In the genomic region with DNA sequence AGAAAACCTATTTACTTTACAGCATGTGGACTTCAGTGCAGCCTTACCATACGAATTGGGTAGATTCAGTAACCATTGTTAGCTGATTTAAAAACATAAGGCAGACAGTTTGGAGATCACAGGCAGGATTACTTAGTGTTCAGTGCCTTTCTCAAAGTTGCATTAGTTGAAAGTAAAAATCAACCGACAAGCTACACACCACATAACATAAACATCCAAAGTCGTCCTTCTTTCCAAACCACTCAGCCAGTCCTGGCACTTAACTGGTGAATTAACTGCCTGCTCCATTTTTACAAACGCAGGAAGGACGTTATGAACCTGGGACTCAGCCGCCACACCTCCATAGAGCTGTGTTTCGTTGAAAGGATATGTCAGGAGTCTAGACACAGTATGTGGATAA, we compare ENCODE assay signal across 20 cellular contexts.
DNase-seq lines count a peak whose midpoint lies in the region; ATAC-seq and TF ChIP-seq lines count a peak whose summit lies in the region.
"Had no signal": no experiment of that assay in that cellular context is flagged by ENCODE, and none has a peak within 500 bp of the region (broad histone marks: within the 10 kb centered on the region; RNA-seq: fewer than 3 reads in every experiment).

No MANE protein-coding gene starts in this region.

- TF ChIP-seq CTCF in heart right ventricle (IDR thresholded peaks at IDR 0.05) (no peak), lower lobe of right lung (IDR thresholded peaks at IDR 0.05) (no peak), gastrocnemius medialis (IDR thresholded peaks at IDR 0.05 in 4 of 5, conservative IDR thresholded peaks at IDR 0.05 in 1 of 5) (no peak)

- 42 to 58% methylated on average over 7 of the region's 7 CpGs for WGBS in heart right ventricle, 2 donors

- ATAC-seq in heart right ventricle (peak in 4 of 8 donors; percentile 1 to 6 (median 2)), left cardiac atrium (no peak), lower lobe of right lung (no peak), gastrocnemius medialis (no peak), GM21447 (IDR thresholded peaks at IDR 0.05; ENCODE audit: unreplicated experiment) (no peak), GM21390 (IDR thresholded peaks at IDR 0.05; ENCODE audit: unreplicated experiment) (no peak)
- no peak for ATAC-seq in stimulated activated naive B cell treated with anti-CD40 and anti-IgM and Interleukin-4, amounts not matched to agents 10 μg/mL and 1 μg/mL and 100 μg/mL, for 72 hours (replicated peaks)

- H3K36me3 Mint-ChIP-seq in stimulated activated naive B cell treated with anti-CD40 and anti-IgM and Interleukin-4, amounts not matched to agents 10 μg/mL and 1 μg/mL and 100 μg/mL, for 72 hours: no peaks in the 10 kb centered on the region
- H3K36me3 Mint-ChIP-seq: IgD-negative memory B cell had no signal

- H3K9me3 Mint-ChIP-seq in stimulated activated naive B cell treated with anti-CD40 and anti-IgM and Interleukin-4, amounts not matched to agents 10 μg/mL and 1 μg/mL and 100 μg/mL, for 72 hours: no peaks in the 10 kb centered on the region

- H3K4me3 ChIP-seq in heart right ventricle: no peak overlapping the region
- no peak overlapping the region for H3K4me3 ChIP-seq in lower lobe of right lung
- no peak overlapping the region for H3K4me3 ChIP-seq in gastrocnemius medialis
- H3K4me3 ChIP-seq: testis had no signal

- H3K4me1 Mint-ChIP-seq in stimulated activated naive B cell treated with anti-CD40 and anti-IgM and Interleukin-4, amounts not matched to agents 10 μg/mL and 1 μg/mL and 100 μg/mL, for 72 hours: no peaks in the 10 kb centered on the region
- H3K4me1 Mint-ChIP-seq: IgD-negative memory B cell had no signal

- in situ Hi-C loops in gastrocnemius medialis (cut with MboI; ENCODE audit: low sequenced_read_pairs in 4 of 4): loop anchor here in 1 of 4 donors (25.0 kb wide), 1 partner anchor 597 kb away; no protein-coding TSS in a partner anchor

- intact Hi-C loops in heart right ventricle (cut with DNase I): no loop called here
- intact Hi-C loops in left cardiac atrium (cut with DNase I): no loop called here
- intact Hi-C loops in lower lobe of right lung (cut with DNase I): no loop called here
- intact Hi-C loops in gastrocnemius medialis (cut with DNase I; ENCODE audit: low total_unique reads): no loop called here

- H3K27me3 ChIP-seq in heart right ventricle (no peaks in the 10 kb centered on the region), lower lobe of right lung (ENCODE audit: low read depth) (no peaks in the 10 kb centered on the region), gastrocnemius medialis (no peaks in the 10 kb centered on the region)
- H3K27me3 ChIP-seq: testis had no signal

- no peaks in the 10 kb centered on the region for H3K9me3 ChIP-seq in heart right ventricle
- H3K9me3 ChIP-seq in lower lobe of right lung: no peaks in the 10 kb centered on the region
- no peaks in the 10 kb centered on the region for H3K9me3 ChIP-seq in gastrocnemius medialis
- H3K9me3 ChIP-seq: neutrophil, testis had no signal

- H3K36me3 ChIP-seq in heart right ventricle (peaks cover 0 to 46% (median 20%) of the 10 kb centered on the region in 9 donors), lower lobe of right lung (peaks cover 27% of the 10 kb centered on the region), gastrocnemius medialis (peaks cover 0 to 17% of the 10 kb centered on the region in 2 donors)
- H3K36me3 ChIP-seq: neutrophil had no signal

- H3K27me3 Mint-ChIP-seq in stimulated activated naive B cell treated with anti-CD40 and anti-IgM and Interleukin-4, amounts not matched to agents 10 μg/mL and 1 μg/mL and 100 μg/mL, for 72 hours: peaks cover 19 to 21% of the 10 kb centered on the region in 2 donors
- H3K27me3 Mint-ChIP-seq: IgD-negative memory B cell had no signal

- no peak overlapping the region for H3K4me3 Mint-ChIP-seq in stimulated activated naive B cell treated with anti-CD40 and anti-IgM and Interleukin-4, amounts not matched to agents 10 μg/mL and 1 μg/mL and 100 μg/mL, for 72 hours
- H3K4me3 Mint-ChIP-seq: IgD-negative memory B cell had no signal

- peaks cover 7 to 70% (median 51%) of the 10 kb centered on the region in 9 donors for H3K4me1 ChIP-seq in heart right ventricle
- H3K4me1 ChIP-seq in lower lobe of right lung: peaks cover 28% of the 10 kb centered on the region
- peaks cover 23 to 31% of the 10 kb centered on the region in 2 donors for H3K4me1 ChIP-seq in gastrocnemius medialis

- H3K27ac ChIP-seq in heart right ventricle (peak overlapping the region in 9 of 10 donors; percentile 28 to 81 (median 53)), lower lobe of right lung (peak overlapping the region; percentile 25), gastrocnemius medialis (peak overlapping the region; percentile 62 to 73 (median 68))
- H3K27ac ChIP-seq: neutrophil had no signal

- no peak overlapping the region for H3K27ac Mint-ChIP-seq in stimulated activated naive B cell treated with anti-CD40 and anti-IgM and Interleukin-4, amounts not matched to agents 10 μg/mL and 1 μg/mL and 100 μg/mL, for 72 hours
- H3K27ac Mint-ChIP-seq: IgD-negative memory B cell had no signal

- DNase-seq in heart right ventricle (no peak), left cardiac atrium (no peak), lower lobe of right lung (no peak), gastrocnemius medialis (no peak)
- no peak for DNase-seq in stimulated activated CD4-positive, alpha-beta T cell treated with anti-CD3 and anti-CD28 coated beads, Interleukin-1b, Interleukin-23, amount 100 ng/mL, for 48 hours
- DNase-seq in stimulated activated naive B cell treated with anti-CD40 and anti-IgM and Interleukin-4, amounts not matched to agents 10 μg/mL and 1 μg/mL and 100 μg/mL, for 72 hours: no peak
- DNase-seq: C1 segment of cervical spinal cord; DMS 273 treated with DMSO at 0.1 percent for 48 hours; GF-D8; GOT3; mesendoderm; NCI-H1930; NCI-H524 treated with DMSO at 0.1 percent for 48 hours; stimulated activated CD4-positive, alpha-beta T cell treated with anti-CD3 and anti-CD28 coated beads, Interleukin-4, amount 100 ng/mL, for 4 hours; stimulated activated CD8-positive, alpha-beta memory T cell treated with anti-CD3 and anti-CD28 coated beads, Interleukin-4, amount 100 ng/mL, for 48 hours; testis had no signal

- no peak for TF ChIP-seq POLR2A in gastrocnemius medialis (IDR thresholded peaks at IDR 0.05)
